8 cellular contexts compared by ENCODE assay signal in genomic region chr18:8705280-8705940, GRCh38. TPM values are rescaled to one million over a fixed set of nuclear protein-coding genes. Genes with fewer than 3 reads are reported as not detected.
DNase-seq lines count a peak whose midpoint lies in the region; TF ChIP-seq lines count a peak whose summit lies in the region.

Gene MTCL1, plus strand, starts transcription at chr18:8705556. Its CDS starts 105 bp downstream, at chr18:8705661.

- peak within 1 kb of the TSS; percentile 86 for H3K9ac ChIP-seq in GM23248

- no peaks in the 10 kb centered on the region for H3K9me3 ChIP-seq in GM23248 (ENCODE audit: low read depth)
- H3K9me3 ChIP-seq in WERI-Rb-1 (ENCODE audit: severe bottlenecking) = no peaks in the 10 kb centered on the region
- H3K9me3 ChIP-seq in mesodermal cell (ENCODE audit: control insufficient read depth, low read length) = no peaks in the 10 kb centered on the region
- no peaks in the 10 kb centered on the region for H3K9me3 ChIP-seq in suprapubic skin

- TF ChIP-seq EP300 in suprapubic skin (IDR thresholded peaks at IDR 0.05) = no peak

- in situ Hi-C loops in GM23248 (cut with MboI) = no loop called here
- in situ Hi-C loops in endometrial microvascular endothelial cells (cut with HindIII; ENCODE audit: inconsistent ontology term, low pct_unique_long_range_greater_than_20kb, low sequenced_read_pairs) = no loop called here

- no peaks in the 10 kb centered on the region; the same call in 1 of the 2 replicates for H3K36me3 ChIP-seq in GM23248 (ENCODE audit: low read depth)
- H3K36me3 ChIP-seq in WERI-Rb-1 = peaks cover 7% of the 10 kb centered on the region; the same call in 1 of the 2 replicates
- no peaks in the 10 kb centered on the region for H3K36me3 ChIP-seq in mesodermal cell (ENCODE audit: control insufficient read depth, insufficient read depth, low read length)
- no peaks in the 10 kb centered on the region for H3K36me3 ChIP-seq in suprapubic skin

- H3K4me3 ChIP-seq in GM23248 (peak within 1 kb of the TSS; percentile 93), WERI-Rb-1 (ENCODE audit: low read depth, low read length) (peak within 1 kb of the TSS; percentile 58), mesodermal cell (ENCODE audit: extremely low read depth, insufficient read depth, low read length, poor library complexity, severe bottlenecking) (peak within 1 kb of the TSS; percentile 53), suprapubic skin (peak within 1 kb of the TSS; percentile 60)
- H3K4me3 ChIP-seq in Jurkat, Clone E6-1 (ENCODE audit: low read length) = peak within 1 kb of the TSS; percentile 55

- H3K27ac ChIP-seq in GM23248 (peak within 1 kb of the TSS; percentile 78), WERI-Rb-1 (peak within 1 kb of the TSS; percentile 47), mesodermal cell (ENCODE audit: low read depth, low read length, severe bottlenecking) (no peak within 1 kb of the TSS), suprapubic skin (peak within 1 kb of the TSS; percentile 76)

- peaks cover 22% of the 10 kb centered on the region for H3F3A ChIP-seq in GM23248 (ENCODE audit: insufficient read depth)

- peak within 1 kb of the TSS; percentile 85 for H3K4me2 ChIP-seq in GM23248 (ENCODE audit: unreplicated experiment)

- no peaks in the 10 kb centered on the region for H3K27me3 ChIP-seq in GM23248 (replicated peaks; ENCODE audit: insufficient read depth)
- peaks cover 3% of the 10 kb centered on the region for H3K27me3 ChIP-seq in WERI-Rb-1 (ENCODE audit: insufficient read depth, low read depth, severe bottlenecking)
- peaks cover 9% of the 10 kb centered on the region for H3K27me3 ChIP-seq in suprapubic skin

- H4K20me1 ChIP-seq in GM23248 (ENCODE audit: insufficient read depth) = no peaks in the 10 kb centered on the region

- DNase-seq in NCI-H82 (lab: John Stamatoyannopoulos, UW) (peak; percentile 61), NCI-H82 treated with DMSO at 0.1 percent for 48 hours (lab: John Stamatoyannopoulos, UW; ENCODE audit: unreplicated experiment) (no peak), GM23248 (peak; percentile 85), WERI-Rb-1 (peak; percentile 44), suprapubic skin (ENCODE audit: low spot score in 2 of 2) (peak in 1 of 2 donors; percentile 70)
- DNase-seq in Jurkat, Clone E6-1 (ENCODE audit: low read depth, low spot score) = no peak

- H3K4me1 ChIP-seq in GM23248 (ENCODE audit: insufficient read depth) (peaks cover 26% of the 10 kb centered on the region), mesodermal cell (ENCODE audit: control insufficient read depth, insufficient read depth, low read length, poor library complexity, severe bottlenecking) (peaks cover 13% of the 10 kb centered on the region), suprapubic skin (peaks cover 29% of the 10 kb centered on the region)

- no peak for TF ChIP-seq CTCF in WERI-Rb-1 (IDR thresholded peaks at IDR 0.05; ENCODE audit: low read depth, low read length)
- no peak for TF ChIP-seq CTCF in suprapubic skin (IDR thresholded peaks at IDR 0.05)

- H3K9me2 ChIP-seq in GM23248 (ENCODE audit: insufficient read depth) = no peaks in the 10 kb centered on the region

- no peak for TF ChIP-seq POLR2A in suprapubic skin (IDR thresholded peaks at IDR 0.05)

- WGBS in GM23248 (ENCODE audit: low coverage in 1 of 2, low lambda C conversion rate in 2 of 2, missing lambda C conversion rate in 2 of 2), 2 experiments = 0 to 1% methylated on average over 19 to 39 of the region's 113 CpGs
- WGBS in mesodermal cell (ENCODE audit: insufficient coverage in 2 of 2), 2 experiments = 0% methylated on average over 53 to 63 of the region's 113 CpGs
- 2% methylated on average over 12 of the region's 113 CpGs for WGBS in suprapubic skin

- H2AFZ ChIP-seq in GM23248 = peak within 1 kb of the TSS; percentile 79

- H3K79me2 ChIP-seq in GM23248 (ENCODE audit: insufficient read depth) = peaks cover 45% of the 10 kb centered on the region

RNA-seq across cellular contexts. Expression of gene MTCL1, which starts in this region (rescaled TPM):
- total RNA-seq in GM23248 (2014; rRNA removed; shearing (Covaris generic)) = 34.4 and 36.9 TPM in 2 replicates
- 7.8 and 10.3 TPM in 2 replicates for polyA plus RNA-seq in GM23248 (2016; fragmentation: Nextera tagmentation; extraction: Ambion mirVana)
- polyA plus RNA-seq in Jurkat, Clone E6-1 (2012; ENCODE audit: insufficient read depth, insufficient read length) = 14.8 TPM
- 28.2 TPM for total RNA-seq in endometrial microvascular endothelial cells (ENCODE audit: inconsistent ontology term)
- 8.7 TPM for polyA plus RNA-seq in mesodermal cell (2013, experiment 1 of 2)
- polyA plus RNA-seq in mesodermal cell (2013, experiment 2 of 2) = 7.6 TPM
- total RNA-seq in suprapubic skin = 1 to 10 TPM; 7.0 to 9.4 (median 8.1) TPM

Comparison
In these comparisons a context has a peak if more than half of its experiments do, and no peak if none do; other contexts are left out.
1. DNase-seq: peak in NCI-H82 (single experiment), GM23248 (single experiment) and WERI-Rb-1 (single experiment); none in NCI-H82 treated with DMSO at 0.1 percent for 48 hours (single experiment) and Jurkat, Clone E6-1 (single experiment).
2. Peak in every context shown above with its lines, with median percentiles within 50 percentile points of each other: H3K4me3 ChIP-seq.